ENCODE assay signal across 1 cellular context in the genomic region with DNA sequence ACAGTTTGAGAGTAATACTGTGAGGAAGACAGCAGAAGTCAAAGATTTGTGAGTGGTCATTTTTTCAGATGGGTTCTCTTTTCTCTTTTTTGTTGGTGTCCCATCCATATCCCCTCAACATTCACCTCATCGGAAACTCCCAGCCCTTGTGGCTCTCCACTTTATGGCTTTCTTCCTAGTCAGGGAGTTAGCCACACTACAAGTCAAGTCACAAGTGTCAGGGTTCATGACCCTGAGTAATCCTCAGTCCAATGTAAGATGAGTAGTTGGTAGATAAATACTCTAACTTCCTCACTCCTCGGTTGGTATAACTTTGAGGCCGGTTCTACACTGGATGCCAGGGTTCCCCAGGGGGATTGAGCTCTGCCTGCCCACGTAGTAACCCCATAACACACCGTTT.
TF ChIP-seq lines count a peak whose summit lies in the region.

No MANE protein-coding gene starts in this region.

TF ChIP-seq in GM23338, 12 proteins besides CTCF, POLR2A, EP300 and RAD21 (continued from another document):
- TF ChIP-seq, protein P1, sequence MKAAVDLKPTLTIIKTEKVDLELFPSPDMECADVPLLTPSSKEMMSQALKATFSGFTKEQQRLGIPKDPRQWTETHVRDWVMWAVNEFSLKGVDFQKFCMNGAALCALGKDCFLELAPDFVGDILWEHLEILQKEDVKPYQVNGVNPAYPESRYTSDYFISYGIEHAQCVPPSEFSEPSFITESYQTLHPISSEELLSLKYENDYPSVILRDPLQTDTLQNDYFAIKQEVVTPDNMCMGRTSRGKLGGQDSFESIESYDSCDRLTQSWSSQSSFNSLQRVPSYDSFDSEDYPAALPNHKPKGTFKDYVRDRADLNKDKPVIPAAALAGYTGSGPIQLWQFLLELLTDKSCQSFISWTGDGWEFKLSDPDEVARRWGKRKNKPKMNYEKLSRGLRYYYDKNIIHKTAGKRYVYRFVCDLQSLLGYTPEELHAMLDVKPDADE (IDR thresholded peaks at IDR 0.05) = no peak
- TF ChIP-seq EZH2 (IDR thresholded peaks at IDR 0.05; ENCODE audit: low read depth, unreplicated experiment) (no peak), EZH2phosphoT487 (IDR thresholded peaks at IDR 0.05; ENCODE audit: unreplicated experiment) (no peak), CREB1 (CRISPR knock-in tag; IDR thresholded peaks at IDR 0.05; ENCODE audit: low read depth) (no peak), STAT1 (IDR thresholded peaks at IDR 0.05; ENCODE audit: unreplicated experiment) (no peak)
- TF ChIP-seq, protein P2, sequence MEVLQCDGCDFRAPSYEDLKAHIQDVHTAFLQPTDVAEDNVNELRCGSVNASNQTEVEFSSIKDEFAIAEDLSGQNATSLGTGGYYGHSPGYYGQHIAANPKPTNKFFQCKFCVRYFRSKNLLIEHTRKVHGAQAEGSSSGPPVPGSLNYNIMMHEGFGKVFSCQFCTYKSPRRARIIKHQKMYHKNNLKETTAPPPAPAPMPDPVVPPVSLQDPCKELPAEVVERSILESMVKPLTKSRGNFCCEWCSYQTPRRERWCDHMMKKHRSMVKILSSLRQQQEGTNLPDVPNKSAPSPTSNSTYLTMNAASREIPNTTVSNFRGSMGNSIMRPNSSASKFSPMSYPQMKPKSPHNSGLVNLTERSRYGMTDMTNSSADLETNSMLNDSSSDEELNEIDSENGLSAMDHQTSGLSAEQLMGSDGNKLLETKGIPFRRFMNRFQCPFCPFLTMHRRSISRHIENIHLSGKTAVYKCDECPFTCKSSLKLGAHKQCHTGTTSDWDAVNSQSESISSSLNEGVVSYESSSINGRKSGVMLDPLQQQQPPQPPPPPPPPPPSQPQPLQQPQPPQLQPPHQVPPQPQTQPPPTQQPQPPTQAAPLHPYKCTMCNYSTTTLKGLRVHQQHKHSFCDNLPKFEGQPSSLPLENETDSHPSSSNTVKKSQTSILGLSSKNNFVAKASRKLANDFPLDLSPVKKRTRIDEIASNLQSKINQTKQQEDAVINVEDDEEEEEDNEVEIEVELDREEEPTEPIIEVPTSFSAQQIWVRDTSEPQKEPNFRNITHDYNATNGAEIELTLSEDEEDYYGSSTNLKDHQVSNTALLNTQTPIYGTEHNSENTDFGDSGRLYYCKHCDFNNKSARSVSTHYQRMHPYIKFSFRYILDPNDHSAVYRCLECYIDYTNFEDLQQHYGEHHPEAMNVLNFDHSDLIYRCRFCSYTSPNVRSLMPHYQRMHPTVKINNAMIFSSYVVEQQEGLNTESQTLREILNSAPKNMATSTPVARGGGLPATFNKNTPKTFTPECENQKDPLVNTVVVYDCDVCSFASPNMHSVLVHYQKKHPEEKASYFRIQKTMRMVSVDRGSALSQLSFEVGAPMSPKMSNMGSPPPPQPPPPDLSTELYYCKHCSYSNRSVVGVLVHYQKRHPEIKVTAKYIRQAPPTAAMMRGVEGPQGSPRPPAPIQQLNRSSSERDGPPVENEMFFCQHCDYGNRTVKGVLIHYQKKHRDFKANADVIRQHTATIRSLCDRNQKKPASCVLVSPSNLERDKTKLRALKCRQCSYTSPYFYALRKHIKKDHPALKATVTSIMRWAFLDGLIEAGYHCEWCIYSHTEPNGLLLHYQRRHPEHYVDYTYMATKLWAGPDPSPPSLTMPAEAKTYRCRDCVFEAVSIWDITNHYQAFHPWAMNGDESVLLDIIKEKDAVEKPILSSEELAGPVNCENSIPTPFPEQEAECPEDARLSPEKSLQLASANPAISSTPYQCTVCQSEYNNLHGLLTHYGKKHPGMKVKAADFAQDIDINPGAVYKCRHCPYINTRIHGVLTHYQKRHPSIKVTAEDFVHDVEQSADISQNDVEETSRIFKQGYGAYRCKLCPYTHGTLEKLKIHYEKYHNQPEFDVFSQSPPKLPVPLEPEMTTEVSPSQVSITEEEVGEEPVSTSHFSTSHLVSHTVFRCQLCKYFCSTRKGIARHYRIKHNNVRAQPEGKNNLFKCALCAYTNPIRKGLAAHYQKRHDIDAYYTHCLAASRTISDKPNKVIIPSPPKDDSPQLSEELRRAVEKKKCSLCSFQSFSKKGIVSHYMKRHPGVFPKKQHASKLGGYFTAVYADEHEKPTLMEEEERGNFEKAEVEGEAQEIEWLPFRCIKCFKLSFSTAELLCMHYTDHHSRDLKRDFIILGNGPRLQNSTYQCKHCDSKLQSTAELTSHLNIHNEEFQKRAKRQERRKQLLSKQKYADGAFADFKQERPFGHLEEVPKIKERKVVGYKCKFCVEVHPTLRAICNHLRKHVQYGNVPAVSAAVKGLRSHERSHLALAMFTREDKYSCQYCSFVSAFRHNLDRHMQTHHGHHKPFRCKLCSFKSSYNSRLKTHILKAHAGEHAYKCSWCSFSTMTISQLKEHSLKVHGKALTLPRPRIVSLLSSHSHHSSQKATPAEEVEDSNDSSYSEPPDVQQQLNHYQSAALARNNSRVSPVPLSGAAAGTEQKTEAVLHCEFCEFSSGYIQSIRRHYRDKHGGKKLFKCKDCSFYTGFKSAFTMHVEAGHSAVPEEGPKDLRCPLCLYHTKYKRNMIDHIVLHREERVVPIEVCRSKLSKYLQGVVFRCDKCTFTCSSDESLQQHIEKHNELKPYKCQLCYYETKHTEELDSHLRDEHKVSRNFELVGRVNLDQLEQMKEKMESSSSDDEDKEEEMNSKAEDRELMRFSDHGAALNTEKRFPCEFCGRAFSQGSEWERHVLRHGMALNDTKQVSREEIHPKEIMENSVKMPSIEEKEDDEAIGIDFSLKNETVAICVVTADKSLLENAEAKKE (CRISPR knock-in tag; IDR thresholded peaks at IDR 0.05) = no peak
- TF ChIP-seq, protein P3, sequence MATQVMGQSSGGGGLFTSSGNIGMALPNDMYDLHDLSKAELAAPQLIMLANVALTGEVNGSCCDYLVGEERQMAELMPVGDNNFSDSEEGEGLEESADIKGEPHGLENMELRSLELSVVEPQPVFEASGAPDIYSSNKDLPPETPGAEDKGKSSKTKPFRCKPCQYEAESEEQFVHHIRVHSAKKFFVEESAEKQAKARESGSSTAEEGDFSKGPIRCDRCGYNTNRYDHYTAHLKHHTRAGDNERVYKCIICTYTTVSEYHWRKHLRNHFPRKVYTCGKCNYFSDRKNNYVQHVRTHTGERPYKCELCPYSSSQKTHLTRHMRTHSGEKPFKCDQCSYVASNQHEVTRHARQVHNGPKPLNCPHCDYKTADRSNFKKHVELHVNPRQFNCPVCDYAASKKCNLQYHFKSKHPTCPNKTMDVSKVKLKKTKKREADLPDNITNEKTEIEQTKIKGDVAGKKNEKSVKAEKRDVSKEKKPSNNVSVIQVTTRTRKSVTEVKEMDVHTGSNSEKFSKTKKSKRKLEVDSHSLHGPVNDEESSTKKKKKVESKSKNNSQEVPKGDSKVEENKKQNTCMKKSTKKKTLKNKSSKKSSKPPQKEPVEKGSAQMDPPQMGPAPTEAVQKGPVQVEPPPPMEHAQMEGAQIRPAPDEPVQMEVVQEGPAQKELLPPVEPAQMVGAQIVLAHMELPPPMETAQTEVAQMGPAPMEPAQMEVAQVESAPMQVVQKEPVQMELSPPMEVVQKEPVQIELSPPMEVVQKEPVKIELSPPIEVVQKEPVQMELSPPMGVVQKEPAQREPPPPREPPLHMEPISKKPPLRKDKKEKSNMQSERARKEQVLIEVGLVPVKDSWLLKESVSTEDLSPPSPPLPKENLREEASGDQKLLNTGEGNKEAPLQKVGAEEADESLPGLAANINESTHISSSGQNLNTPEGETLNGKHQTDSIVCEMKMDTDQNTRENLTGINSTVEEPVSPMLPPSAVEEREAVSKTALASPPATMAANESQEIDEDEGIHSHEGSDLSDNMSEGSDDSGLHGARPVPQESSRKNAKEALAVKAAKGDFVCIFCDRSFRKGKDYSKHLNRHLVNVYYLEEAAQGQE (IDR thresholded peaks at IDR 0.05; ENCODE audit: unreplicated experiment) = no peak
